18 cellular contexts compared by ENCODE assay signal in the genomic region with DNA sequence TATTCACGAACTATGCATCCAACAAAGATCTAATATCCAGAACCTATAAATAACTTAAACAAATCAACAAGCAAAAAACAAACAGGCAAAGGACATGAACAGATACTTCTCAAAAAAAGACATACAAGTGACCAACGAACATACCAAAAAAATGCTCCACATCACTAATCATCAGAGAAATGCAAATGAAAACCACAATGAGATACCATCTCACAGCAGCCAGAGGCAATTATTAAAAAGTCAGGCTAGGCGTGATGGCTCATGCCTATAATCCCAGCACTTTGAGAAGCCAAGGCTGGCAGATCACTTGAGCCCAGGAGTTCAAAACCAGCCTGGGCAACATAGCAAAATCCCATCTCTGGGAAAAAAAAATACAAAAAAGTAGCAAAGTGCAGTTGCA. TPM values are rescaled to one million over a fixed set of nuclear protein-coding genes. Genes with fewer than 3 reads are reported as not detected.
"Had no signal": no experiment of that assay in that cellular context is flagged by ENCODE, and none has a peak within 500 bp of the region (broad histone marks: within the 10 kb centered on the region; RNA-seq: fewer than 3 reads in every experiment).

No MANE protein-coding gene starts in this region.

- ATAC-seq: activated CD8-positive, alpha-beta T cell treated with anti-CD3 and anti-CD28 coated beads, Interleukin-2, amount 10 ng/mL, durations not matched to agents 7 days and 5 days; activated T-cell treated with anti-CD3 and anti-CD28 coated beads, Interleukin-2, amount 50 U/mL, for 72 hours; esophagus mucosa; left ventricle myocardium superior; natural killer cell; stimulated activated memory B cell treated with anti-CD40 and anti-IgM and Interleukin-4, amounts not matched to agents 10 μg/mL and 1 μg/mL and 100 μg/mL, for 72 hours had no signal

- DNase-seq: activated CD4-positive, alpha-beta T cell treated with anti-CD3 and anti-CD28 coated beads, Interleukin-2, amount 10 ng/mL, durations not matched to agents 24 days and 14 days; activated CD4-positive, CD25-positive, alpha-beta regulatory T cell; activated CD8-positive, alpha-beta memory T cell treated with anti-CD3 and anti-CD28 coated beads, Interleukin-2, amount 50 U/mL, for 48 hours; activated CD8-positive, alpha-beta T cell treated with anti-CD3 and anti-CD28 coated beads, Interleukin-2, amount 10 ng/mL, durations not matched to agents 7 days and 5 days; activated gamma-delta T cell; activated T-cell treated with anti-CD3 and anti-CD28 coated beads, Interleukin-2, amount 50 U/mL, for 72 hours; amniotic stem cell; kidney glomerular epithelial cell; left ventricle myocardium superior; mesendoderm; natural killer cell; stimulated activated CD4-positive, alpha-beta T cell treated with anti-CD3 and anti-CD28 coated beads, Interleukin-2, amount 100 ng/mL, for 48 hours had no signal

RNA-seq across cellular contexts. Expression of a gene that starts 10.7 kb away (rescaled TPM):
- total RNA-seq: activated CD4-positive, alpha-beta T cell treated with anti-CD3 and anti-CD28 coated beads, Interleukin-2, amount 10 ng/mL, durations not matched to agents 24 days and 14 days; activated CD8-positive, alpha-beta T cell treated with anti-CD3 and anti-CD28 coated beads, Interleukin-2, amount 10 ng/mL, durations not matched to agents 7 days and 5 days; activated T-cell treated with anti-CD3 and anti-CD28 coated beads, Interleukin-2, amount 50 U/mL, for 72 hours; cardiac septum; glomerular endothelial cell; left ventricle myocardium superior; ureter had no signal

RNA-seq across cellular contexts. Expression of a gene that starts 22.6 kb away (rescaled TPM):
- total RNA-seq: activated CD4-positive, alpha-beta T cell treated with anti-CD3 and anti-CD28 coated beads, Interleukin-2, amount 10 ng/mL, durations not matched to agents 24 days and 14 days; activated CD8-positive, alpha-beta T cell treated with anti-CD3 and anti-CD28 coated beads, Interleukin-2, amount 10 ng/mL, durations not matched to agents 7 days and 5 days; glomerular endothelial cell; natural killer cell had no signal

RNA-seq across cellular contexts. Expression of a gene that starts 40.2 kb away (rescaled TPM):
- total RNA-seq: activated CD4-positive, alpha-beta T cell treated with anti-CD3 and anti-CD28 coated beads, Interleukin-2, amount 10 ng/mL, durations not matched to agents 24 days and 14 days; activated CD8-positive, alpha-beta T cell treated with anti-CD3 and anti-CD28 coated beads, Interleukin-2, amount 10 ng/mL, durations not matched to agents 7 days and 5 days; activated T-cell treated with anti-CD3 and anti-CD28 coated beads, Interleukin-2, amount 50 U/mL, for 72 hours; glomerular endothelial cell; natural killer cell had no signal

RNA-seq across cellular contexts. Expression of a gene that starts 53.3 kb away (rescaled TPM):
- total RNA-seq: activated CD4-positive, alpha-beta T cell treated with anti-CD3 and anti-CD28 coated beads, Interleukin-2, amount 10 ng/mL, durations not matched to agents 24 days and 14 days; activated CD8-positive, alpha-beta T cell treated with anti-CD3 and anti-CD28 coated beads, Interleukin-2, amount 10 ng/mL, durations not matched to agents 7 days and 5 days; activated T-cell treated with anti-CD3 and anti-CD28 coated beads, Interleukin-2, amount 50 U/mL, for 72 hours; cardiac septum; esophagus mucosa; glomerular endothelial cell; left ventricle myocardium superior; natural killer cell; posterior vena cava; ureter had no signal
